ENCODE assay signal across 7 cellular contexts in the genomic region with DNA sequence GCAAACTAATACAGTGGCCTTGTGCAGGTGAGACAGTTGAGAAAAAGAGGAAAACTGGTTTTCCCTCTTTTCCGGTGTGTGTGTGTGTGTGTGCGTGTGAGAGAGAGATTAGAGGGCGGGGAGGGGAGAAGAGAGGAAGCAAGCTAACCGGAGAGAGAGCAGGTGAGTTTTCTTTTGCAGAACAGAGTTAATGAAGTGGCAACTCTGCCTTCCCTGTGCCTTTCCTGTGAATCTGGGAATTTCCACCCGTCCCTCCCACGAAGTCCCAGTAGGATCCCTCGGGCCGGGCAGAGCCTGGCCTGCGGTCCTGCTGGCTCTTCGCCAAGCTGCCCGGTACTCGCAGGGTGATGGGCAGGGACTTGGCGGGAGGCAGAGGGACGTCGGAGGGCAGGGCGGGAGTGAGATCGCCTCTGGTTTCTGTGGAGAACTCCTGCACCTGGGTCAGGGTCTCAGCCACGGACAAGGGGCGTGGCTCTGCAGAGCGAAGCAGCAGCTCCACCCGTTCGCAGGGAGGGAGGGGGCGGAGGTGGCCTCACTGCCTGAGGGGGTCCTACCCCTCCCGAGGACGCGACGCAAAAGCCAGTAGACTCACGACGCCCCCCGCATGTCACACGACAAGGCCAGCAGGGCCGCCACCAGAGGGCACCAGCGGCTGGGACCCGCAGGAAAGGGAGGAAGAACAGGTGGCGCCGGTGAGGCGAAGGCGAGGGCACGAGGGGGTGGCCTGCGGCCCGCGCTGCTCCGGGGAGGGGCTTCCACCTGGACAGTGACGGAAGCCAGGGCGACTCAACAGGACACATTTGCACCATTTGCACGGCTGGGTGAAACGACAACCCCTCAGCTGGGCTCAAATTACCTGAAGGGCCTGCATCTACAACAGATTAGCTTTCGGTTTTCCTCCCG. TPM values are rescaled to one million over a fixed set of nuclear protein-coding genes. Genes with fewer than 3 reads are reported as not detected.
DNase-seq lines count a peak whose midpoint lies in the region; ATAC-seq and TF ChIP-seq lines count a peak whose summit lies in the region.

No MANE protein-coding gene starts in this region.

- POLR2A ChIA-PET in SK-N-SH (lab: Yijun Ruan, JAX), result interaction anchor here (0.6 kb wide), 1 partner anchor 13 kb away, joined by 4 read pairs; no protein-coding TSS in a partner anchor

- H3K4me2 ChIP-seq in SK-N-SH, result peak overlapping the region; percentile 75

- no peaks in the 10 kb centered on the region for H4K20me1 ChIP-seq in SK-N-SH (ENCODE audit: insufficient read depth)

- ATAC-seq in GM18867 (IDR thresholded peaks at IDR 0.05; ENCODE audit: unreplicated experiment), result peak; percentile 71
- peak; percentile 74 to 81 for ATAC-seq in right cardiac atrium
- ATAC-seq in HG02973 (IDR thresholded peaks at IDR 0.05; ENCODE audit: unreplicated experiment), result no peak

- no peak overlapping the region for H3K9ac ChIP-seq in SK-N-SH

- H2AFZ ChIP-seq in SK-N-SH (ENCODE audit: low read depth), result peak overlapping the region; percentile 70

- peaks cover 2% of the 10 kb centered on the region for H3K27me3 Mint-ChIP-seq in activated naive CD8-positive, alpha-beta T cell

- H3K36me3 ChIP-seq in SK-N-SH (replicated peaks in 1 of 2; ENCODE audit: control insufficient read depth in 1 of 2, insufficient read depth in 2 of 2, low read length in 1 of 2) (no peaks in the 10 kb centered on the region), sigmoid colon (no peaks in the 10 kb centered on the region)

- TF ChIP-seq CTCF in SK-N-SH (IDR thresholded peaks at IDR 0.05), result peak; percentile 71
- peak in 3 of 4 experiments; percentile 39 to 56 (median 45) for TF ChIP-seq CTCF in sigmoid colon (IDR thresholded peaks at IDR 0.05)

- peak overlapping the region; percentile 85 for H3K4me3 Mint-ChIP-seq in activated naive CD8-positive, alpha-beta T cell

- WGBS in SK-N-SH (ENCODE audit: low lambda C conversion rate), result 19% methylated on average over 28 of the region's 49 CpGs
- 7% methylated on average over 49 of the region's 49 CpGs for WGBS in right cardiac atrium
- WGBS in sigmoid colon, 2 donors, result 3 to 8% methylated on average over 49 of the region's 49 CpGs

- peaks cover 7% of the 10 kb centered on the region for H3K9me3 Mint-ChIP-seq in activated naive CD8-positive, alpha-beta T cell (ENCODE audit: low read depth)

- DNase-seq in LoVo (ENCODE audit: low spot score) (peak; percentile 62), SK-N-SH (peak; percentile 92), right cardiac atrium (peak; percentile 59 to 85 (median 84)), sigmoid colon (peak; percentile 72)

- no peak overlapping the region for H3K27ac Mint-ChIP-seq in activated naive CD8-positive, alpha-beta T cell

- H3K4me3 ChIP-seq in SK-N-SH (ENCODE audit: low read depth in 2 of 2, low read length in 1 of 2), result peak overlapping the region; percentile 38 to 62
- peak overlapping the region; percentile 5 for H3K4me3 ChIP-seq in right cardiac atrium (ENCODE audit: low read length)
- H3K4me3 ChIP-seq in sigmoid colon, result peak overlapping the region; percentile 16 to 52 (median 44)

- no peaks in the 10 kb centered on the region for H3K9me2 ChIP-seq in SK-N-SH

- H3K9me3 ChIP-seq in SK-N-SH (no peaks in the 10 kb centered on the region), right cardiac atrium (ENCODE audit: control insufficient read depth, low read length) (no peaks in the 10 kb centered on the region), sigmoid colon (peaks cover 0 to 6% (median 0%) of the 10 kb centered on the region in 4 donors)

- H3K79me2 ChIP-seq in SK-N-SH (ENCODE audit: insufficient read depth), result no peaks in the 10 kb centered on the region

- TF ChIP-seq RAD21 in SK-N-SH (IDR thresholded peaks at IDR 0.05; ENCODE audit: low read length), result peak; percentile 49

- CTCF ChIA-PET in SK-N-SH (lab: Yijun Ruan, JAX), result interaction anchor here (0.6 to 2.1 kb wide), 38 partner anchors 9 to 1600 kb away, joined by 3 to 16 read pairs (median 4); no protein-coding TSS in a partner anchor

- H3K27ac ChIP-seq in SK-N-SH (ENCODE audit: low read depth in 2 of 2, low read length in 1 of 2) (no peak overlapping the region), right cardiac atrium (ENCODE audit: low read length) (no peak overlapping the region), sigmoid colon (no peak overlapping the region)

- no peaks in the 10 kb centered on the region for H3K27me3 ChIP-seq in SK-N-SH (ENCODE audit: insufficient read depth)
- H3K27me3 ChIP-seq in right cardiac atrium (ENCODE audit: control insufficient read depth, insufficient read depth), result no peaks in the 10 kb centered on the region
- H3K27me3 ChIP-seq in sigmoid colon, result no peaks in the 10 kb centered on the region

- intact Hi-C loops in right cardiac atrium (cut with DNase I), result no loop called here
- intact Hi-C loops in sigmoid colon (cut with DNase I), result loop anchor here (5.0 kb wide), 1 partner anchor 61 kb away; the partner anchor contains the start of gene MCUR1

- H3F3A ChIP-seq in SK-N-SH (replicated peaks; ENCODE audit: insufficient read depth), result no peaks in the 10 kb centered on the region

- H3K36me3 Mint-ChIP-seq in activated naive CD8-positive, alpha-beta T cell, result peaks cover 3% of the 10 kb centered on the region

- peaks cover 13% of the 10 kb centered on the region for H3K4me1 Mint-ChIP-seq in activated naive CD8-positive, alpha-beta T cell (ENCODE audit: low read depth)

- H3K4me1 ChIP-seq in SK-N-SH (ENCODE audit: control insufficient read depth in 1 of 2, insufficient read depth in 2 of 2, low read depth in 1 of 2, low read length in 1 of 2) (peaks cover 0 to 10% of the 10 kb centered on the region in 2 experiments; a peak in 1 of 4 replicates), right cardiac atrium (ENCODE audit: control insufficient read depth, insufficient read depth, low read length) (no peaks in the 10 kb centered on the region), sigmoid colon (peaks cover 0 to 12% (median 10%) of the 10 kb centered on the region in 4 donors)

- TF ChIP-seq EP300 in SK-N-SH (IDR thresholded peaks at IDR 0.05; ENCODE audit: borderline replicate concordance in 1 of 2, low read depth in 1 of 2, low read length in 1 of 2), result no peak
- TF ChIP-seq EP300 in sigmoid colon (IDR thresholded peaks at IDR 0.05), result no peak

- no peak for TF ChIP-seq POLR2A in sigmoid colon (IDR thresholded peaks at IDR 0.05)

TF ChIP-seq in SK-N-SH, 30 proteins besides CTCF, POLR2A, EP300 and RAD21 (continues in another document):
- TF ChIP-seq, protein P1, sequence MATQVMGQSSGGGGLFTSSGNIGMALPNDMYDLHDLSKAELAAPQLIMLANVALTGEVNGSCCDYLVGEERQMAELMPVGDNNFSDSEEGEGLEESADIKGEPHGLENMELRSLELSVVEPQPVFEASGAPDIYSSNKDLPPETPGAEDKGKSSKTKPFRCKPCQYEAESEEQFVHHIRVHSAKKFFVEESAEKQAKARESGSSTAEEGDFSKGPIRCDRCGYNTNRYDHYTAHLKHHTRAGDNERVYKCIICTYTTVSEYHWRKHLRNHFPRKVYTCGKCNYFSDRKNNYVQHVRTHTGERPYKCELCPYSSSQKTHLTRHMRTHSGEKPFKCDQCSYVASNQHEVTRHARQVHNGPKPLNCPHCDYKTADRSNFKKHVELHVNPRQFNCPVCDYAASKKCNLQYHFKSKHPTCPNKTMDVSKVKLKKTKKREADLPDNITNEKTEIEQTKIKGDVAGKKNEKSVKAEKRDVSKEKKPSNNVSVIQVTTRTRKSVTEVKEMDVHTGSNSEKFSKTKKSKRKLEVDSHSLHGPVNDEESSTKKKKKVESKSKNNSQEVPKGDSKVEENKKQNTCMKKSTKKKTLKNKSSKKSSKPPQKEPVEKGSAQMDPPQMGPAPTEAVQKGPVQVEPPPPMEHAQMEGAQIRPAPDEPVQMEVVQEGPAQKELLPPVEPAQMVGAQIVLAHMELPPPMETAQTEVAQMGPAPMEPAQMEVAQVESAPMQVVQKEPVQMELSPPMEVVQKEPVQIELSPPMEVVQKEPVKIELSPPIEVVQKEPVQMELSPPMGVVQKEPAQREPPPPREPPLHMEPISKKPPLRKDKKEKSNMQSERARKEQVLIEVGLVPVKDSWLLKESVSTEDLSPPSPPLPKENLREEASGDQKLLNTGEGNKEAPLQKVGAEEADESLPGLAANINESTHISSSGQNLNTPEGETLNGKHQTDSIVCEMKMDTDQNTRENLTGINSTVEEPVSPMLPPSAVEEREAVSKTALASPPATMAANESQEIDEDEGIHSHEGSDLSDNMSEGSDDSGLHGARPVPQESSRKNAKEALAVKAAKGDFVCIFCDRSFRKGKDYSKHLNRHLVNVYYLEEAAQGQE (IDR thresholded peaks at IDR 0.05; ENCODE audit: low read depth, low read length), result no peak
- peak; percentile 64 for TF ChIP-seq SMC3 (IDR thresholded peaks at IDR 0.05; ENCODE audit: low read depth, low read length)
- TF ChIP-seq FOXJ3 (CRISPR knock-in tag; IDR thresholded peaks at IDR 0.05), result no peak
- no peak for TF ChIP-seq EZH2phosphoT487 (IDR thresholded peaks at IDR 0.05; ENCODE audit: borderline replicate concordance, low read depth)
- TF ChIP-seq NRF1 (IDR thresholded peaks at IDR 0.05; ENCODE audit: low read depth, low read length), result no peak
- TF ChIP-seq FOXM1 (IDR thresholded peaks at IDR 0.05; ENCODE audit: low read depth), result no peak
- no peak for TF ChIP-seq CHD2 (IDR thresholded peaks at IDR 0.05; ENCODE audit: low read length, partially characterized antibody)
- TF ChIP-seq TEAD4 (IDR thresholded peaks at IDR 0.05; ENCODE audit: borderline replicate concordance, insufficient read depth), result no peak
- no peak for TF ChIP-seq USF1 (IDR thresholded peaks at IDR 0.05; ENCODE audit: borderline replicate concordance, low read depth)

RNA-seq across cellular contexts. Expression of gene RNF182, which starts 51.2 kb away (rescaled TPM):
- polyA plus RNA-seq in SK-N-SH (2012; rRNA removed) (8.0 and 10.9 TPM in 2 replicates), right cardiac atrium (0.48 TPM), sigmoid colon (under 1 TPM in 1 of 3 donors, not detected in 2; 0.06 TPM)
- 8.7 and 9.7 TPM in 2 replicates for polyA plus RNA-seq in SK-N-SH (2012; cell fraction: cytosol; rRNA removed)
- polyA plus RNA-seq in SK-N-SH (2012; cell fraction: nucleus; rRNA removed), result 7.6 and 8.8 TPM in 2 replicates
- total RNA-seq in right cardiac atrium (1 to 10 TPM in 1 of 4 donors, under 1 TPM in 2, not detected in 1; 0.44 to 1.2 (median 0.57) TPM), sigmoid colon (under 1 TPM; 0.16 to 0.71 (median 0.41) TPM)

RNA-seq across cellular contexts. Expression of gene MCUR1, which starts 59.2 kb away (rescaled TPM):
- polyA plus RNA-seq in SK-N-SH (2012; rRNA removed) (8.3 and 8.6 TPM in 2 replicates), right cardiac atrium (20.7 TPM), sigmoid colon (10 to 100 TPM; 12.9 to 34.2 (median 25.7) TPM)
- 13.4 and 14.3 TPM in 2 replicates for polyA plus RNA-seq in SK-N-SH (2012; cell fraction: cytosol; rRNA removed)
- polyA plus RNA-seq in SK-N-SH (2012; cell fraction: nucleus; rRNA removed), result 3.0 and 5.1 TPM in 2 replicates
- total RNA-seq in right cardiac atrium (10 to 100 TPM; 21.6 to 26.1 (median 25.0) TPM), sigmoid colon (10 to 100 TPM in 2 of 4 donors, 1 to 10 TPM in 2; 7.2 to 13.2 (median 9.0) TPM)
